8 cellular contexts compared by ENCODE assay signal in the genomic region with DNA sequence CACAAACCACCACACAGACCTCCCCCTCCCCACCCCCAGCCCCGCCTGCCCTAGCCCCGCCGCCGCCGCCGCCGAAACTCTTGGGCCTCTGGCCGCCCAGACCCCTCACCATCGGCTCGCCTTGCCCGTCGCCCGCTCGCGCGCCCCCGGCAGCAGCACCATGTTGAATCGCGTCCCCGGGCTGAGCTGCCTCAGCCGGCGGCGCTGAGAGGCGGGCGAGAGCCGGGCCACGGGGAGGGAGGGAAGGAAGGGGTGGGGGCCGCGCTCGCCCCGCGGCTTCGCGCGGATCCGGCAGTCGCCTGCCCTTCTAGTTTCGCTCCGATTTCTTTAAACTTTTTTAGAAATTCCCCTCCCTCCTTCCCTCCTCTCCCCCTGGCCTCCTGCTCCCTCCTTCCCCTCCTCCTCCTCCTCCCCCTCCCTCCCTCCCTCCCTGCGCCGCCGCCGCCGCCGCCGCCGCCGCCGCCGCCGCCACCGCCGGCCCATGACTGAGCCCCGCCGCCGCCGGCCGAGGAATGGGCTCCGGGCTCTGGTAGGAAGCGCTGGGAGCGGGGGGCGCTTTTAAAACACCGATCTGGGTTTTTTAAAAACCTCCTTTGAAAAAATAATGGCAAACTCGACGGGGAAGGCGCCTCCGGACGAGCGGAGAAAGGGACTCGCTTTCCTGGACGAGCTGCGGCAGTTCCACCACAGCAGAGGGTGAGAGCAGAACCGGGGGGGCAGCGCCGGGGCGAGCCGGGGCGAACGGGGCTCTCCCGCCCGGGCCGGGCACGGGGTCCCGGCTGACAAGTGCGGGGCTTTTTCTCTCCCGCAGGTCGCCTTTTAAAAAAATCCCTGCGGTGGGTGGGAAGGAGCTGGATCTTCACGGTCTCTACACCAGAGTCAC. TPM values are rescaled to one million over a fixed set of nuclear protein-coding genes. Genes with fewer than 3 reads are reported as not detected.
DNase-seq lines count a peak whose midpoint lies in the region; ATAC-seq and TF ChIP-seq lines count a peak whose summit lies in the region.

A gene with protein sequence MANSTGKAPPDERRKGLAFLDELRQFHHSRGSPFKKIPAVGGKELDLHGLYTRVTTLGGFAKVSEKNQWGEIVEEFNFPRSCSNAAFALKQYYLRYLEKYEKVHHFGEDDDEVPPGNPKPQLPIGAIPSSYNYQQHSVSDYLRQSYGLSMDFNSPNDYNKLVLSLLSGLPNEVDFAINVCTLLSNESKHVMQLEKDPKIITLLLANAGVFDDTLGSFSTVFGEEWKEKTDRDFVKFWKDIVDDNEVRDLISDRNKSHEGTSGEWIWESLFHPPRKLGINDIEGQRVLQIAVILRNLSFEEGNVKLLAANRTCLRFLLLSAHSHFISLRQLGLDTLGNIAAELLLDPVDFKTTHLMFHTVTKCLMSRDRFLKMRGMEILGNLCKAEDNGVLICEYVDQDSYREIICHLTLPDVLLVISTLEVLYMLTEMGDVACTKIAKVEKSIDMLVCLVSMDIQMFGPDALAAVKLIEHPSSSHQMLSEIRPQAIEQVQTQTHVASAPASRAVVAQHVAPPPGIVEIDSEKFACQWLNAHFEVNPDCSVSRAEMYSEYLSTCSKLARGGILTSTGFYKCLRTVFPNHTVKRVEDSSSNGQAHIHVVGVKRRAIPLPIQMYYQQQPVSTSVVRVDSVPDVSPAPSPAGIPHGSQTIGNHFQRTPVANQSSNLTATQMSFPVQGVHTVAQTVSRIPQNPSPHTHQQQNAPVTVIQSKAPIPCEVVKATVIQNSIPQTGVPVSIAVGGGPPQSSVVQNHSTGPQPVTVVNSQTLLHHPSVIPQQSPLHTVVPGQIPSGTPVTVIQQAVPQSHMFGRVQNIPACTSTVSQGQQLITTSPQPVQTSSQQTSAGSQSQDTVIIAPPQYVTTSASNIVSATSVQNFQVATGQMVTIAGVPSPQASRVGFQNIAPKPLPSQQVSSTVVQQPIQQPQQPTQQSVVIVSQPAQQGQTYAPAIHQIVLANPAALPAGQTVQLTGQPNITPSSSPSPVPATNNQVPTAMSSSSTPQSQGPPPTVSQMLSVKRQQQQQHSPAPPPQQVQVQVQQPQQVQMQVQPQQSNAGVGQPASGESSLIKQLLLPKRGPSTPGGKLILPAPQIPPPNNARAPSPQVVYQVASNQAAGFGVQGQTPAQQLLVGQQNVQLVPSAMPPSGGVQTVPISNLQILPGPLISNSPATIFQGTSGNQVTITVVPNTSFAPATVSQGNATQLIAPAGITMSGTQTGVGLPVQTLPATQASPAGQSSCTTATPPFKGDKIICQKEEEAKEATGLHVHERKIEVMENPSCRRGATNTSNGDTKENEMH (N-terminal part only) (plus strand): TSS at position 474 of the 883 bp plus-strand sequence. CDS start 131 bp downstream, at position 605.

- no peak for TF ChIP-seq CTCF in activated CD8-positive, alpha-beta T cell treated with anti-CD3 and anti-CD28 coated beads for 36 hours (IDR thresholded peaks at IDR 0.05)

- CTCF ChIA-PET in activated CD8-positive, alpha-beta T cell treated with anti-CD3 and anti-CD28 coated beads for 36 hours (lab: Charles Lee), result interaction anchor here (1.6 to 9.9 kb wide), 7 partner anchors 9 to 211 kb away, joined by 3 to 119 read pairs (median 6); no protein-coding TSS in a partner anchor

- H3K27ac Mint-ChIP-seq in activated CD8-positive, alpha-beta T cell treated with anti-CD3 and anti-CD28 coated beads for 36 hours, result peak within 1 kb of the TSS; percentile 99

- no peaks in the 10 kb centered on the region for H3K9me3 Mint-ChIP-seq in activated CD8-positive, alpha-beta T cell treated with anti-CD3 and anti-CD28 coated beads for 36 hours

- peaks cover 21% of the 10 kb centered on the region for H3K4me1 Mint-ChIP-seq in activated CD8-positive, alpha-beta T cell treated with anti-CD3 and anti-CD28 coated beads for 36 hours (ENCODE audit: low read depth)

- DNase-seq in SKM-1 treated with dmso at 0.1 percent for 144 hours (lab: John Stamatoyannopoulos, UW; ENCODE audit: unreplicated experiment) (peak; percentile 44), SKM-1 (lab: John Stamatoyannopoulos, UW; ENCODE audit: unreplicated experiment) (no peak), NCI-H510A treated with DMSO at 0.1 percent for 48 hours (lab: John Stamatoyannopoulos, UW) (peak; percentile 68), lung microvascular endothelial cell (ENCODE audit: low read depth in 2 of 2) (peak; percentile 75 to 78)
- peak; percentile 73 for DNase-seq in activated CD8-positive, alpha-beta T cell treated with anti-CD3 and anti-CD28 coated beads for 36 hours
- DNase-seq in effector CD4-positive, alpha-beta T cell, result peak; percentile 55
- peak; percentile 31 to 61 (median 42) for DNase-seq in stimulated activated CD4-positive, alpha-beta T cell treated with anti-CD3 and anti-CD28 coated beads, TNF-alpha, amount 100 ng/mL, for 24 hours (ENCODE audit: low read depth in 3 of 3)

- no peaks in the 10 kb centered on the region for H3K27me3 Mint-ChIP-seq in activated CD8-positive, alpha-beta T cell treated with anti-CD3 and anti-CD28 coated beads for 36 hours

- ATAC-seq in HG03064 (IDR thresholded peaks at IDR 0.05; ENCODE audit: low read depth, unreplicated experiment), result peak; percentile 3
- ATAC-seq in activated CD8-positive, alpha-beta T cell treated with anti-CD3 and anti-CD28 coated beads for 36 hours, result peak; percentile 29

- peak within 1 kb of the TSS; percentile 88 for H3K4me3 Mint-ChIP-seq in activated CD8-positive, alpha-beta T cell treated with anti-CD3 and anti-CD28 coated beads for 36 hours

- intact Hi-C loops in activated CD8-positive, alpha-beta T cell treated with anti-CD3 and anti-CD28 coated beads for 36 hours (cut with micrococcal nuclease), result loop anchor here (5.0 kb wide), 2 partner anchors 187 to 258 kb away; no protein-coding TSS in a partner anchor

- H3K36me3 Mint-ChIP-seq in activated CD8-positive, alpha-beta T cell treated with anti-CD3 and anti-CD28 coated beads for 36 hours (ENCODE audit: low read depth), result peaks cover 24% of the 10 kb centered on the region

- POLR2A ChIA-PET in activated CD8-positive, alpha-beta T cell treated with anti-CD3 and anti-CD28 coated beads for 36 hours (lab: Charles Lee), result interaction anchor here (0.6 to 4.8 kb wide), 14 partner anchors 8 to 514 kb away, joined by 3 to 25 read pairs (median 3); a partner anchor contains a TSS

RNA-seq across cellular contexts. Expression of the gene that starts here (rescaled TPM):
- total RNA-seq in activated CD8-positive, alpha-beta T cell treated with anti-CD3 and anti-CD28 coated beads for 36 hours, result 10 to 100 TPM; 33.2 to 33.4 TPM
- 9.4 and 11.5 TPM in 2 replicates for total RNA-seq in lung microvascular endothelial cell
